In the genomic region with DNA sequence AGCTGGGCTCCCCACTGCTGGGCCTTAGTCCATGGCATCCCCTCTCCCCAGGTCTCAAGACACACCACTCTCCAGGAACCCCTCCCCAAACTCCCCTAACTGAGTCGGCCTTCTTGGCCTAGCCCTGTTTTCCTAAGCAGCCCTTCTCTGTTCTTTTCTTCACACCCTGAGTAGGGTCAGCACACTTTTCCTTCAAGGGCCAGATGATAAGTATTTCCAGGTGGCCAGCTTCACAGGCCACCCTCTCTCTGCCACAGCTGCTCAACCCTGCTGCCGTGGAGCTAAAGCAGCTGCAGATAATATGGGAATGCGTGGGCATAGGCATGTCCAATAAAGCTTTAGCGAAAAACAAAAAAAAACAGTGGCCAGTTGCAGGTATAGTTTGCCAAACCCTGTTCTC, we compare ENCODE assay signal across 1 cellular context.
TF ChIP-seq lines count a peak whose summit lies in the region.

No MANE protein-coding gene starts in this region.

TF ChIP-seq in K562, 482 proteins besides CTCF, POLR2A, EP300 and RAD21:
- TF ChIP-seq ZNF77 (CRISPR knock-in tag; IDR thresholded peaks at IDR 0.05) = no peak
- 0 out of 4 replicates have a peak, but pooled peaks of 1 of the 2 experiments have one; percentile 40 for TF ChIP-seq ZNF639 (CRISPR knock-in tag; conservative IDR thresholded peaks at IDR 0.05 in 1 of 2, IDR thresholded peaks at IDR 0.05 in 1 of 2)
- TF ChIP-seq HDAC6 (IDR thresholded peaks at IDR 0.05; ENCODE audit: low read depth, low read length) = 0 out of 2 replicates have a peak, but pooled peaks have one; percentile 68
- TF ChIP-seq PHB2 (IDR thresholded peaks at IDR 0.05; ENCODE audit: low read depth) = no peak
- TF ChIP-seq ZNF12 (CRISPR knock-in tag; IDR thresholded peaks at IDR 0.05) = peak; percentile 12; the same call in 1 of the 2 replicates
- TF ChIP-seq ZNF583 (CRISPR knock-in tag; IDR thresholded peaks at IDR 0.05) = no peak
- TF ChIP-seq ZNF282 (CRISPR knock-in tag; IDR thresholded peaks at IDR 0.05) = 0 out of 2 replicates have a peak, but pooled peaks have one; percentile 66
- TF ChIP-seq PHF8 (IDR thresholded peaks at IDR 0.05; ENCODE audit: borderline replicate concordance, low read length) = 0 out of 2 replicates have a peak, but pooled peaks have one; percentile 17
- no peak for TF ChIP-seq ZBTB40 (IDR thresholded peaks at IDR 0.05)
- peak; percentile 41; the same call in 1 of the 2 replicates for TF ChIP-seq ZBTB40 (CRISPR knock-in tag; IDR thresholded peaks at IDR 0.05)
- peak; percentile 15; the same call in 1 of the 2 replicates for TF ChIP-seq TCF7L2 (IDR thresholded peaks at IDR 0.05; ENCODE audit: low read depth, low read length)
- peak in 1 of 2 experiments; percentile 15; a peak in 1 of 4 replicates for TF ChIP-seq TEAD1 (CRISPR knock-in tag; IDR thresholded peaks at IDR 0.05)
- 0 out of 2 replicates have a peak, but pooled peaks have one; percentile 15 for TF ChIP-seq ZNF384 (IDR thresholded peaks at IDR 0.05; ENCODE audit: low read depth, low read length)
- no peak for TF ChIP-seq ATF6 (CRISPR knock-in tag; IDR thresholded peaks at IDR 0.05)
- 0 out of 4 replicates have a peak, but pooled peaks of 1 of the 2 experiments have one; percentile 41 for TF ChIP-seq FOXA3 (CRISPR knock-in tag; conservative IDR thresholded peaks at IDR 0.05 in 1 of 2, IDR thresholded peaks at IDR 0.05 in 1 of 2)
